In genomic region chr4:54209617-54210016, GRCh38 we compare ENCODE assay signal across 7 cellular contexts. TPM values are rescaled to one million over a fixed set of nuclear protein-coding genes. Genes with fewer than 3 reads are reported as not detected.
"Had no signal": no experiment of that assay in that cellular context is flagged by ENCODE, and none has a peak within 500 bp of the region (broad histone marks: within the 10 kb centered on the region; RNA-seq: fewer than 3 reads in every experiment).

No MANE protein-coding gene starts in this region.

- H3K4me3 ChIP-seq: K562 had no signal

- H3K27ac ChIP-seq: HL-60 had no signal

- DNase-seq: IMR-90, KBM-7 had no signal

- ATAC-seq: HepG2, K562 had no signal

RNA-seq across cellular contexts. Expression of gene PDGFRA, which starts 19.5 kb away (rescaled TPM):
- total RNA-seq: HT-29, HT1080 had no signal
